11 cellular contexts compared by ENCODE assay signal in the genomic region with DNA sequence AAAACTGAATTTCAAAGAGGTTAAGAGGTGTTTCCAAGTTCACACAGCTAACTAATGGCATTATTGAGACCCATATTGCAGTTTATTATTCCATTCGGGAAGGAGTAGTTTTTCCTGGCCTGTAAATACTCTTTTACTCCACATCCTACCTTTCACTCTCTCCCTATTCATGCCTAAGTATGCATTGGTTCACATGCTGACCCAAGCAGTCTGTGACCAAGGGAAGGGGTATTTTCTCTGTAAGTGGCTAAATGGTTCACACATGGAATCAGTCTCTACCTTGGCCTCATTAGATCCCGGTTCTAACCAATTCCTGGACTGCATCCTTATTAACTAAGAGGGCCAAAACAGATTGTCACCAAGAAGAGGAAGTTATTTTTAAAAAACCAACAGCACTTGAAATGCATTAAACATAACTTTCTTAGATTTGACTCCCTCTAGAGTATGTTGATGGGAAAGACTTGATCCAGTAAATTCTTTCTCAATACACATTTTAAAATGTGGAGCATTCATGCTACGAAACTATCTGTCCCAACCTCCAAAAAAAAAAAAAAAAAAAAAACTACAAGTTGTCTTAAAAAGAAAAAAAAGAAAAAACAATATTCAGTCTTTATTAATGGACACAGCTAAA. TPM values are rescaled to one million over a fixed set of nuclear protein-coding genes. Genes with fewer than 3 reads are reported as not detected.
DNase-seq lines count a peak whose midpoint lies in the region; FAIRE-seq and TF ChIP-seq lines count a peak whose summit lies in the region.
"Had no signal": no experiment of that assay in that cellular context is flagged by ENCODE, and none has a peak within 500 bp of the region (broad histone marks: within the 10 kb centered on the region; RNA-seq: fewer than 3 reads in every experiment).

No MANE protein-coding gene starts in this region.

- TF ChIP-seq CTCF in chondrocyte (IDR thresholded peaks at IDR 0.05) (peak; percentile 79), nephron (IDR thresholded peaks at IDR 0.05; ENCODE audit: unreplicated experiment in 3 of 3) (peak in 2 of 3 experiments; percentile 43 to 53)

- H3K9me3 Mint-ChIP-seq in chondrocyte (ENCODE audit: low read depth) = no peaks in the 10 kb centered on the region
- no peaks in the 10 kb centered on the region for H3K9me3 Mint-ChIP-seq in nephron
- H3K9me3 Mint-ChIP-seq: central memory CD8-positive, alpha-beta T cell had no signal

- H3K27me3 Mint-ChIP-seq in chondrocyte (ENCODE audit: low read depth) (peaks cover 25% of the 10 kb centered on the region), nephron (ENCODE audit: low read depth) (no peaks in the 10 kb centered on the region)

- H3K4me3 Mint-ChIP-seq in chondrocyte (ENCODE audit: unreplicated experiment) = no peak overlapping the region
- H3K4me3 Mint-ChIP-seq in nephron = no peak overlapping the region
- H3K4me3 Mint-ChIP-seq: central memory CD8-positive, alpha-beta T cell had no signal

- H3K4me1 Mint-ChIP-seq in chondrocyte (ENCODE audit: low read depth) (no peaks in the 10 kb centered on the region), nephron (peaks cover 4% of the 10 kb centered on the region)
- H3K4me1 Mint-ChIP-seq: central memory CD8-positive, alpha-beta T cell had no signal

- H3K27ac Mint-ChIP-seq in chondrocyte (ENCODE audit: unreplicated experiment) (no peak overlapping the region), nephron (peak overlapping the region; percentile 56 to 88 (median 87))

- intact Hi-C loops in posterior vena cava (cut with DNase I) = no loop called here

- no peaks in the 10 kb centered on the region for H3K36me3 Mint-ChIP-seq in chondrocyte (ENCODE audit: low read depth)
- H3K36me3 Mint-ChIP-seq in nephron (ENCODE audit: low read depth) = no peaks in the 10 kb centered on the region

- DNase-seq in EH (ENCODE audit: low read depth) = peak; percentile 25
- peak; percentile 70 for DNase-seq in NOMO-1 treated with DMSO at 0.1 percent for 48 hours (lab: John Stamatoyannopoulos, UW; ENCODE audit: unreplicated experiment)
- no peak for DNase-seq in chondrocyte (ENCODE audit: low spot score)
- no peak for DNase-seq in HTR-8/SVneo (ENCODE audit: insufficient read length, low spot score)
- no peak for DNase-seq in NCI-H1105 treated with DMSO at 0.1 percent for 48 hours (lab: John Stamatoyannopoulos, UW)
- no peak for DNase-seq in NCI-H524 treated with DMSO at 0.1 percent for 48 hours (lab: John Stamatoyannopoulos, UW)
- DNase-seq in posterior vena cava (ENCODE audit: low spot score) = no peak
- DNase-seq: activated CD4-positive, alpha-beta T cell treated with anti-CD3 and anti-CD28 coated beads for 1 hour; NCI-H2029 had no signal

- no peak for FAIRE-seq in HTR-8/SVneo (lab: Jason Lieb, UNC)

RNA-seq across cellular contexts. Expression of gene RSPO3, which starts 17.8 kb away (rescaled TPM):
- total RNA-seq in chondrocyte = 0.21 to 18.1 TPM (median 0.22 TPM) in 3 replicates
- total RNA-seq in posterior vena cava = 100 to 1,000 TPM in 1 of 2 donors, 10 to 100 TPM in 1; 77.1 to 101 TPM

Comparison
In these comparisons a context has a peak if more than half of its experiments do, and no peak if none do; other contexts are left out.
1. DNase-seq: peak in EH (single experiment) and NOMO-1 treated with DMSO at 0.1 percent for 48 hours (single experiment); none in chondrocyte (single experiment), HTR-8/SVneo (single experiment), NCI-H1105 treated with DMSO at 0.1 percent for 48 hours (single experiment), NCI-H524 treated with DMSO at 0.1 percent for 48 hours (single experiment) and posterior vena cava (single experiment).